Comparison of ENCODE assay signal across 8 cellular contexts in genomic region chr6:106084106-106084963, GRCh38. TPM values are rescaled to one million over a fixed set of nuclear protein-coding genes. Genes with fewer than 3 reads are reported as not detected.
A peak's percentile ranks its signal among the peaks of the same experiment; 100 is the strongest.
DNase-seq lines count a peak whose midpoint lies in the region; ATAC-seq, FAIRE-seq and TF ChIP-seq lines count a peak whose summit lies in the region.

No MANE protein-coding gene starts in this region.

- H4K20me1 ChIP-seq in HepG2 (ENCODE audit: insufficient read depth, low read length), result no peaks in the 10 kb centered on the region

- peak; percentile 86 for DNase-seq in DMS53 (lab: John Stamatoyannopoulos, UW)
- DNase-seq in NCI-H69 (lab: John Stamatoyannopoulos, UW), result peak; percentile 89
- DNase-seq in astrocyte of the spinal cord (ENCODE audit: low read depth, low spot score), result peak; percentile 86
- peak; percentile 7 for DNase-seq in HepG2 (ENCODE audit: low spot score)
- no peak for DNase-seq in NCI-H1048 (lab: John Stamatoyannopoulos, UW)
- no peak for DNase-seq in foreskin melanocyte

- TF ChIP-seq POLR2A in HepG2 (IDR thresholded peaks at IDR 0.05; ENCODE audit: insufficient read depth in 1 of 2, low read depth in 2 of 2, low read length in 2 of 2), result no peak

- H3K27me3 ChIP-seq in HepG2 (ENCODE audit: control insufficient read depth in 1 of 2, insufficient read depth in 2 of 2, low read length in 2 of 2), result peaks cover 5 to 59% of the 10 kb centered on the region in 2 experiments

- no peaks in the 10 kb centered on the region for H3K79me2 ChIP-seq in HepG2 (ENCODE audit: insufficient read depth, low read length)

- H3K27ac ChIP-seq in HepG2 (ENCODE audit: extremely low read length, insufficient read depth, low read length), result no peak overlapping the region

- H3K4me3 ChIP-seq in astrocyte of the spinal cord (ENCODE audit: low read depth, low read length), result no peak overlapping the region
- no peak overlapping the region for H3K4me3 ChIP-seq in HepG2 (replicated peaks in 1 of 3; ENCODE audit: insufficient read depth in 1 of 3, low read depth in 2 of 3, low read length in 3 of 3)

- H3K9ac ChIP-seq in HepG2 (ENCODE audit: insufficient read depth, low read depth, low read length), result no peak overlapping the region

- intact Hi-C loops in HepG2 (cut with micrococcal nuclease; ENCODE audit: unreplicated experiment), result no loop called here

- no peak for FAIRE-seq in HepG2 (lab: Jason Lieb, UNC)

- TF ChIP-seq EP300 in HepG2 (IDR thresholded peaks at IDR 0.05; ENCODE audit: low read depth in 2 of 2, low read length in 2 of 2), result no peak
- no peak for TF ChIP-seq EP300 in HepG2 (CRISPR knock-in tag; IDR thresholded peaks at IDR 0.05; ENCODE audit: borderline replicate concordance)

- ATAC-seq in GM19043 (IDR thresholded peaks at IDR 0.05; ENCODE audit: low read depth, unreplicated experiment), result peak; percentile 75
- peak; percentile 66 for ATAC-seq in HG03108 (IDR thresholded peaks at IDR 0.05; ENCODE audit: unreplicated experiment)
- peak; percentile 65 for ATAC-seq in HepG2

- TF ChIP-seq RAD21 in HepG2 (CRISPR knock-in tag; IDR thresholded peaks at IDR 0.05), result no peak

- no peak overlapping the region for H3K4me2 ChIP-seq in HepG2 (ENCODE audit: low read depth, low read length)

- POLR2A ChIA-PET in HepG2 (lab: Yijun Ruan, JAX), result no interaction called here

- BruUV-seq in HepG2 (replicated peaks; lab: Mats Ljungman, UMichigan), result no TSS peak

- TF ChIP-seq CTCF in astrocyte of the spinal cord (IDR thresholded peaks at IDR 0.05; ENCODE audit: low read depth, low read length) (peak; percentile 84), HepG2 (CRISPR knock-in tag; IDR thresholded peaks at IDR 0.05) (peak; percentile 20)

- CTCF ChIA-PET in HepG2 (lab: Yijun Ruan, JAX; ENCODE audit: low intra/inter-chr PET ratio, low total read pairs), result no interaction called here

- H3K9me3 ChIP-seq in HepG2 (ENCODE audit: low read length), result no peaks in the 10 kb centered on the region

- H2AFZ ChIP-seq in HepG2 (ENCODE audit: low read length), result no peak overlapping the region

- in situ Hi-C loops in astrocyte of the spinal cord (cut with HindIII; ENCODE audit: low sequenced_read_pairs), result no loop called here
- in situ Hi-C loops in HepG2 (cut with HindIII; ENCODE audit: extremely low pct_ligation_motif_present, low pct_unique_long_range_greater_than_20kb), result no loop called here

- H3K4me1 ChIP-seq in HepG2 (ENCODE audit: insufficient read depth, low read length), result peaks cover 10% of the 10 kb centered on the region

- H3K36me3 ChIP-seq in HepG2 (replicated peaks in 1 of 2; ENCODE audit: control insufficient read depth in 1 of 2, insufficient read depth in 2 of 2, low read length in 2 of 2), result no peaks in the 10 kb centered on the region

- 27% methylated on average over 5 of the region's 5 CpGs for WGBS in HepG2 (ENCODE audit: low lambda C conversion rate)

TF ChIP-seq in HepG2, 621 proteins besides CTCF, POLR2A, EP300 and RAD21 (continues in another document):
- no peak for TF ChIP-seq HNF4G (IDR thresholded peaks at IDR 0.05; ENCODE audit: borderline replicate concordance, low read depth, low read length)
- no peak for TF ChIP-seq HNF4G (CRISPR knock-in tag; IDR thresholded peaks at IDR 0.05; ENCODE audit: borderline replicate concordance, low read depth)
- no peak for TF ChIP-seq ZNF841 (CRISPR knock-in tag; IDR thresholded peaks at IDR 0.05; ENCODE audit: borderline replicate concordance)
- TF ChIP-seq STAG1 (CRISPR knock-in tag; IDR thresholded peaks at IDR 0.05), result peak; percentile 33; the same call in 1 of the 2 replicates
- no peak for TF ChIP-seq ZNF740 (CRISPR knock-in tag; IDR thresholded peaks at IDR 0.05)
- TF ChIP-seq, protein P1, sequence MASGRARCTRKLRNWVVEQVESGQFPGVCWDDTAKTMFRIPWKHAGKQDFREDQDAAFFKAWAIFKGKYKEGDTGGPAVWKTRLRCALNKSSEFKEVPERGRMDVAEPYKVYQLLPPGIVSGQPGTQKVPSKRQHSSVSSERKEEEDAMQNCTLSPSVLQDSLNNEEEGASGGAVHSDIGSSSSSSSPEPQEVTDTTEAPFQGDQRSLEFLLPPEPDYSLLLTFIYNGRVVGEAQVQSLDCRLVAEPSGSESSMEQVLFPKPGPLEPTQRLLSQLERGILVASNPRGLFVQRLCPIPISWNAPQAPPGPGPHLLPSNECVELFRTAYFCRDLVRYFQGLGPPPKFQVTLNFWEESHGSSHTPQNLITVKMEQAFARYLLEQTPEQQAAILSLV (CRISPR knock-in tag; IDR thresholded peaks at IDR 0.05; ENCODE audit: borderline replicate concordance), result no peak
- no peak for TF ChIP-seq FIP1L1 (IDR thresholded peaks at IDR 0.05; ENCODE audit: borderline replicate concordance, insufficient read depth, low read depth, low read length)
- TF ChIP-seq ZNF737 (CRISPR knock-in tag; IDR thresholded peaks at IDR 0.05; ENCODE audit: borderline replicate concordance), result no peak
- TF ChIP-seq, protein P2, sequence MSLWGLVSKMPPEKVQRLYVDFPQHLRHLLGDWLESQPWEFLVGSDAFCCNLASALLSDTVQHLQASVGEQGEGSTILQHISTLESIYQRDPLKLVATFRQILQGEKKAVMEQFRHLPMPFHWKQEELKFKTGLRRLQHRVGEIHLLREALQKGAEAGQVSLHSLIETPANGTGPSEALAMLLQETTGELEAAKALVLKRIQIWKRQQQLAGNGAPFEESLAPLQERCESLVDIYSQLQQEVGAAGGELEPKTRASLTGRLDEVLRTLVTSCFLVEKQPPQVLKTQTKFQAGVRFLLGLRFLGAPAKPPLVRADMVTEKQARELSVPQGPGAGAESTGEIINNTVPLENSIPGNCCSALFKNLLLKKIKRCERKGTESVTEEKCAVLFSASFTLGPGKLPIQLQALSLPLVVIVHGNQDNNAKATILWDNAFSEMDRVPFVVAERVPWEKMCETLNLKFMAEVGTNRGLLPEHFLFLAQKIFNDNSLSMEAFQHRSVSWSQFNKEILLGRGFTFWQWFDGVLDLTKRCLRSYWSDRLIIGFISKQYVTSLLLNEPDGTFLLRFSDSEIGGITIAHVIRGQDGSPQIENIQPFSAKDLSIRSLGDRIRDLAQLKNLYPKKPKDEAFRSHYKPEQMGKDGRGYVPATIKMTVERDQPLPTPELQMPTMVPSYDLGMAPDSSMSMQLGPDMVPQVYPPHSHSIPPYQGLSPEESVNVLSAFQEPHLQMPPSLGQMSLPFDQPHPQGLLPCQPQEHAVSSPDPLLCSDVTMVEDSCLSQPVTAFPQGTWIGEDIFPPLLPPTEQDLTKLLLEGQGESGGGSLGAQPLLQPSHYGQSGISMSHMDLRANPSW (CRISPR knock-in tag; IDR thresholded peaks at IDR 0.05; ENCODE audit: borderline replicate concordance), result no peak
- TF ChIP-seq, protein P3, sequence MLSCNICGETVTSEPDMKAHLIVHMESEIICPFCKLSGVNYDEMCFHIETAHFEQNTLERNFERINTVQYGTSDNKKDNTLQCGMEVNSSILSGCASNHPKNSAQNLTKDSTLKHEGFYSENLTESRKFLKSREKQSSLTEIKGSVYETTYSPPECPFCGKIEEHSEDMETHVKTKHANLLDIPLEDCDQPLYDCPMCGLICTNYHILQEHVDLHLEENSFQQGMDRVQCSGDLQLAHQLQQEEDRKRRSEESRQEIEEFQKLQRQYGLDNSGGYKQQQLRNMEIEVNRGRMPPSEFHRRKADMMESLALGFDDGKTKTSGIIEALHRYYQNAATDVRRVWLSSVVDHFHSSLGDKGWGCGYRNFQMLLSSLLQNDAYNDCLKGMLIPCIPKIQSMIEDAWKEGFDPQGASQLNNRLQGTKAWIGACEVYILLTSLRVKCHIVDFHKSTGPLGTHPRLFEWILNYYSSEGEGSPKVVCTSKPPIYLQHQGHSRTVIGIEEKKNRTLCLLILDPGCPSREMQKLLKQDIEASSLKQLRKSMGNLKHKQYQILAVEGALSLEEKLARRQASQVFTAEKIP (CRISPR knock-in tag; IDR thresholded peaks at IDR 0.05; ENCODE audit: borderline replicate concordance), result no peak
- TF ChIP-seq MAFF (IDR thresholded peaks at IDR 0.05; ENCODE audit: low read depth, low read length), result peak; percentile 93
- no peak for TF ChIP-seq TCF7L2 (IDR thresholded peaks at IDR 0.05; ENCODE audit: low read depth, low read length)
- TF ChIP-seq TCF7 (IDR thresholded peaks at IDR 0.05; ENCODE audit: low read depth), result no peak
- TF ChIP-seq ZNF331 (CRISPR knock-in tag; IDR thresholded peaks at IDR 0.05), result no peak
- TF ChIP-seq MAFK (conservative IDR thresholded peaks at IDR 0.05 in 1 of 2, IDR thresholded peaks at IDR 0.05 in 1 of 2; ENCODE audit: low read length in 2 of 2), result peak; percentile 93 to 97
- TF ChIP-seq NAIF1 (CRISPR knock-in tag; IDR thresholded peaks at IDR 0.05; ENCODE audit: borderline replicate concordance), result no peak
- TF ChIP-seq PLRG1 (conservative IDR thresholded peaks at IDR 0.05), result no peak
- TF ChIP-seq SRF (IDR thresholded peaks at IDR 0.05; ENCODE audit: low read depth, low read length), result no peak

RNA-seq across cellular contexts. Expression of gene PRDM1, which starts 1.8 kb away (rescaled TPM):
- not detected in 2 replicates for total RNA-seq in HepG2 (2016; rRNA removed; fragmentation: Illumina TruSeq; extraction: Trizol)
- total RNA-seq in HepG2 (2016; cell fraction: cytosol; rRNA removed; fragmentation: Illumina TruSeq; extraction: Trizol; ENCODE audit: low read depth), result not detected in 2 replicates
- total RNA-seq in HepG2 (2016; cell fraction: insoluble cytoplasmic fraction; rRNA removed; fragmentation: Illumina TruSeq; extraction: Trizol), result not detected in 2 replicates
- total RNA-seq in HepG2 (2016; cell fraction: membrane; rRNA removed; fragmentation: Illumina TruSeq; extraction: Trizol), result not detected in 2 replicates
- not detected in 2 replicates for total RNA-seq in HepG2 (2016; cell fraction: nucleus; rRNA removed; fragmentation: Illumina TruSeq; extraction: Trizol)
- polyA plus RNA-seq in HepG2 (2011; rRNA removed), result 0.03 and 0.13 TPM in 2 replicates
- polyA plus RNA-seq in HepG2 (2011; cell fraction: cytosol; rRNA removed), result not detected in 2 replicates
- not detected in 2 replicates for polyA plus RNA-seq in HepG2 (2011; cell fraction: nucleus; rRNA removed)
- polyA plus RNA-seq in HepG2 (2012), result 0.20 TPM in 1 of 2 replicates, not detected in the other
- not detected in 2 replicates for polyA plus RNA-seq in HepG2 (2016; cell fraction: cytosol; fragmentation: Illumina TruSeq; extraction: Trizol; ENCODE audit: low read depth)
- polyA plus RNA-seq in HepG2 (2016; cell fraction: insoluble cytoplasmic fraction; fragmentation: Illumina TruSeq; extraction: Trizol; ENCODE audit: low read depth), result not detected in 2 replicates
- not detected in 2 replicates for polyA plus RNA-seq in HepG2 (2016; cell fraction: membrane; fragmentation: Illumina TruSeq; extraction: Trizol; ENCODE audit: low read depth)
- polyA plus RNA-seq in HepG2 (2016; cell fraction: nucleus; fragmentation: Illumina TruSeq; extraction: Trizol; ENCODE audit: insufficient read depth, low read depth), result not detected in 2 replicates
- polyA minus RNA-seq in HepG2 (2011; rRNA and poly(A)+ RNA removed; ENCODE audit: low replicate concordance), result 4.0 TPM in 1 of 2 replicates, not detected in the other
- polyA minus RNA-seq in HepG2 (2011; cell fraction: cytosol; rRNA and poly(A)+ RNA removed), result not detected in 2 replicates
- not detected in 2 replicates for polyA minus RNA-seq in HepG2 (2011; cell fraction: nucleus; rRNA and poly(A)+ RNA removed)

Comparison
In these comparisons a context has a peak if more than half of its experiments do, and no peak if none do; other contexts are left out.
1. DNase-seq: peak in DMS53 (single experiment), NCI-H69 (single experiment), astrocyte of the spinal cord (single experiment) and HepG2 (single experiment); none in NCI-H1048 (single experiment) and foreskin melanocyte (single experiment).
2. Peak in every context shown above with its lines, with median percentiles within 50 percentile points of each other: ATAC-seq.